ENCODE assay signal across 9 cellular contexts in genomic region chr10:76902949-76903348, GRCh38.
DNase-seq lines count a peak whose midpoint lies in the region; ATAC-seq, FAIRE-seq and TF ChIP-seq lines count a peak whose summit lies in the region.
"Had no signal": no experiment of that assay in that cellular context is flagged by ENCODE, and none has a peak within 500 bp of the region (broad histone marks: within the 10 kb centered on the region; RNA-seq: fewer than 3 reads in every experiment).

No MANE protein-coding gene starts in this region.

- no peak overlapping the region for H3K4me2 ChIP-seq in MM.1S (ENCODE audit: low read depth, low read length)

- H3K9ac ChIP-seq in MM.1S (ENCODE audit: low read length): no peak overlapping the region

- H3K36me3 ChIP-seq in MM.1S (replicated peaks; ENCODE audit: insufficient read depth, low read length) (no peaks in the 10 kb centered on the region), bronchial epithelial cell (ENCODE audit: control insufficient read depth, insufficient read depth, low read length) (no peaks in the 10 kb centered on the region)

- H3K27ac Mint-ChIP-seq in nephron progenitor cell: no peak overlapping the region
- H3K27ac Mint-ChIP-seq: T-cell had no signal

- no peak overlapping the region for H3K4me3 Mint-ChIP-seq in nephron progenitor cell
- H3K4me3 Mint-ChIP-seq: T-cell had no signal

- DNase-seq in GM12865 (ENCODE audit: low read depth) (peak; percentile 36), MM.1S (no peak), bronchial epithelial cell (ENCODE audit: low read depth) (peak; percentile 20), nephron progenitor cell (peak; percentile 68), DMS153 treated with DMSO at 0.1 percent for 48 hours (lab: John Stamatoyannopoulos, UW; ENCODE audit: unreplicated experiment) (no peak), cortex of kidney (lab: John Stamatoyannopoulos, UW) (no peak)
- DNase-seq in activated CD4-positive, alpha-beta T cell treated with anti-CD3 and anti-CD28 coated beads, Interleukin-2, amount 50 U/mL, for 48 hours: no peak

- no peaks in the 10 kb centered on the region for H3K79me2 ChIP-seq in MM.1S (ENCODE audit: low read length)

- FAIRE-seq in bronchial epithelial cell (lab: Jason Lieb, UNC): no peak

- no peaks in the 10 kb centered on the region for H3F3A ChIP-seq in MM.1S (ENCODE audit: insufficient read depth, low read length)

- no peaks in the 10 kb centered on the region for H3K9me3 ChIP-seq in MM.1S (replicated peaks; ENCODE audit: insufficient read depth, low read length)

- H3K27me3 Mint-ChIP-seq in nephron progenitor cell (ENCODE audit: low read depth, poor library complexity): no peaks in the 10 kb centered on the region

- H3K27me3 ChIP-seq in MM.1S (replicated peaks; ENCODE audit: insufficient read depth, low read length) (no peaks in the 10 kb centered on the region), bronchial epithelial cell (ENCODE audit: control insufficient read depth, insufficient read depth, low read length) (no peaks in the 10 kb centered on the region)

- H2AFZ ChIP-seq in MM.1S (ENCODE audit: low read length): no peak overlapping the region

- no peak overlapping the region for H3K27ac ChIP-seq in MM.1S (ENCODE audit: low read length)

- no peak overlapping the region for H3K4me3 ChIP-seq in GM12865 (ENCODE audit: low read depth, low read length)
- no peak overlapping the region for H3K4me3 ChIP-seq in MM.1S (ENCODE audit: low read length)
- H3K4me3 ChIP-seq in bronchial epithelial cell (ENCODE audit: low read depth, low read length): no peak overlapping the region

- no peaks in the 10 kb centered on the region for H3K4me1 ChIP-seq in MM.1S (ENCODE audit: low read length)

- H3K9me2 ChIP-seq in MM.1S (replicated peaks; ENCODE audit: insufficient read depth, low read length): no peaks in the 10 kb centered on the region

- no peaks in the 10 kb centered on the region for H4K20me1 ChIP-seq in MM.1S (ENCODE audit: insufficient read depth, low read length)

- ATAC-seq in GM19395 (IDR thresholded peaks at IDR 0.05; ENCODE audit: unreplicated experiment): no peak
- ATAC-seq: T-cell had no signal

- H3K4me1 Mint-ChIP-seq in nephron progenitor cell: peaks cover 7% of the 10 kb centered on the region
- H3K4me1 Mint-ChIP-seq: T-cell had no signal

- TF ChIP-seq CTCF in GM12865 (IDR thresholded peaks at IDR 0.05; ENCODE audit: insufficient read depth, low read depth, low read length, missing control alignments): peak; percentile 25
- TF ChIP-seq CTCF in MM.1S (IDR thresholded peaks at IDR 0.05; ENCODE audit: low read length): peak; percentile 7; the same call in 1 of the 2 replicates
- peak; percentile 52 for TF ChIP-seq CTCF in bronchial epithelial cell (IDR thresholded peaks at IDR 0.05; ENCODE audit: insufficient read depth, low read length, severe bottlenecking)
- TF ChIP-seq CTCF in nephron progenitor cell (IDR thresholded peaks at IDR 0.05): peak; percentile 33

- H3K9me3 Mint-ChIP-seq in nephron progenitor cell: no peaks in the 10 kb centered on the region

- no peaks in the 10 kb centered on the region for H3K36me3 Mint-ChIP-seq in nephron progenitor cell (ENCODE audit: low read depth)
- H3K36me3 Mint-ChIP-seq: T-cell had no signal

Comparison
In these comparisons a context has a peak if more than half of its experiments do, and no peak if none do; other contexts are left out.
1. DNase-seq: peak in GM12865 (single experiment), bronchial epithelial cell (single experiment) and nephron progenitor cell (single experiment); none in MM.1S (single experiment), DMS153 treated with DMSO at 0.1 percent for 48 hours (single experiment), activated CD4-positive, alpha-beta T cell treated with anti-CD3 and anti-CD28 coated beads, Interleukin-2, amount 50 U/mL, for 48 hours (0 of 2) and cortex of kidney (single experiment).
2. Peak in every context shown above with its lines, with median percentiles within 50 percentile points of each other: CTCF ChIP-seq.